Comparison of ENCODE assay signal across 22 cellular contexts in genomic region chr3:181076558-181076957, GRCh38.
"Had no signal": no experiment of that assay in that cellular context is flagged by ENCODE, and none has a peak within 500 bp of the region (broad histone marks: within the 10 kb centered on the region; RNA-seq: fewer than 3 reads in every experiment).

No MANE protein-coding gene starts in this region.

- H3K27me3 Mint-ChIP-seq: activated naive CD4-positive, alpha-beta T cell treated with anti-CD3 and anti-CD28 coated beads, Interleukin-2, amount 50 U/mL, for 24 hours; progenitor cell of endocrine pancreas; type B pancreatic cell had no signal

- H3K27ac Mint-ChIP-seq: activated CD8-positive, alpha-beta T cell treated with anti-CD3 and anti-CD28 coated beads, Interleukin-2, amount 10 ng/mL, durations not matched to agents 7 days and 5 days; activated naive CD4-positive, alpha-beta T cell treated with anti-CD3 and anti-CD28 coated beads, Interleukin-2, amount 50 U/mL, for 24 hours; activated T-helper 1 cell treated with anti-CD3 and anti-CD28 coated beads, Interleukin-12 subunit alpha, Interleukin-12 subunit beta, Interleukin-2, Interleukin-4 antibody, amounts not matched to agents 30 ng/mL and 10 ng/mL and 1 ng/mL, durations not matched to agents 14 hours and 24 hours and 36 hours; naive thymus-derived CD4-positive, alpha-beta T cell; progenitor cell of endocrine pancreas; T-helper 2 cell treated with Interferon-gamma antibody and Interleukin-4, amounts not matched to agents 5 μg/mL and 100 μg/mL, for 36 hours; type B pancreatic cell had no signal

- H3K36me3 ChIP-seq: cardiac muscle cell, heart left ventricle, spleen had no signal

- H3K4me1 ChIP-seq: body of pancreas, heart left ventricle, spleen, testis had no signal

- H3K4me3 ChIP-seq: body of pancreas, cardiac muscle cell, heart left ventricle, lung, spleen, testis had no signal

- H3K4me1 Mint-ChIP-seq: activated naive CD4-positive, alpha-beta T cell treated with anti-CD3 and anti-CD28 coated beads, Interleukin-2, amount 50 U/mL, for 24 hours had no signal

- H3K27me3 ChIP-seq: body of pancreas, cardiac muscle cell, heart left ventricle, spleen, testis had no signal

- DNase-seq: activated CD4-positive, alpha-beta T cell treated with anti-CD3 and anti-CD28 coated beads for 1 hour; activated CD4-positive, alpha-beta T cell treated with anti-CD3 and anti-CD28 coated beads, Interleukin-2, amount 50 U/mL, for 1 hour; activated CD8-positive, alpha-beta T cell treated with anti-CD3 and anti-CD28 coated beads, Interleukin-2, amount 10 ng/mL, durations not matched to agents 7 days and 5 days; activated gamma-delta T cell; anterior cingulate cortex; body of pancreas; heart left ventricle; left cardiac atrium; naive thymus-derived CD4-positive, alpha-beta T cell; retina; spleen; stimulated activated CD4-positive, alpha-beta T cell treated with anti-CD3 and anti-CD28 coated beads, Interleukin-4, amount 100 ng/mL, for 1 hour; stimulated activated naive CD4-positive, alpha-beta T cell; testis had no signal

- H3K36me3 Mint-ChIP-seq: type B pancreatic cell had no signal

- H3K4me3 Mint-ChIP-seq: activated CD8-positive, alpha-beta T cell treated with anti-CD3 and anti-CD28 coated beads, Interleukin-2, amount 10 ng/mL, durations not matched to agents 7 days and 5 days; activated naive CD4-positive, alpha-beta T cell treated with anti-CD3 and anti-CD28 coated beads, Interleukin-2, amount 50 U/mL, for 24 hours; activated T-helper 1 cell treated with anti-CD3 and anti-CD28 coated beads, Interleukin-12 subunit alpha, Interleukin-12 subunit beta, Interleukin-2, Interleukin-4 antibody, amounts not matched to agents 30 ng/mL and 10 ng/mL and 1 ng/mL, durations not matched to agents 14 hours and 24 hours and 36 hours; naive thymus-derived CD4-positive, alpha-beta T cell; T-helper 2 cell treated with Interferon-gamma antibody and Interleukin-4, amounts not matched to agents 5 μg/mL and 100 μg/mL, for 36 hours; type B pancreatic cell had no signal

- H3K27ac ChIP-seq: body of pancreas, cardiac muscle cell, epithelial cell of prostate, heart left ventricle, spleen, testis had no signal

- ATAC-seq: activated CD8-positive, alpha-beta T cell treated with anti-CD3 and anti-CD28 coated beads, Interleukin-2, amount 10 ng/mL, durations not matched to agents 7 days and 5 days; body of pancreas; heart left ventricle; left cardiac atrium; naive thymus-derived CD4-positive, alpha-beta T cell had no signal

- H3K9me3 Mint-ChIP-seq: T-helper 2 cell treated with Interferon-gamma antibody and Interleukin-4, amounts not matched to agents 5 μg/mL and 100 μg/mL, for 36 hours; type B pancreatic cell had no signal

- H3K9me3 ChIP-seq: body of pancreas, testis had no signal
